8 cellular contexts compared by ENCODE assay signal in the genomic region with DNA sequence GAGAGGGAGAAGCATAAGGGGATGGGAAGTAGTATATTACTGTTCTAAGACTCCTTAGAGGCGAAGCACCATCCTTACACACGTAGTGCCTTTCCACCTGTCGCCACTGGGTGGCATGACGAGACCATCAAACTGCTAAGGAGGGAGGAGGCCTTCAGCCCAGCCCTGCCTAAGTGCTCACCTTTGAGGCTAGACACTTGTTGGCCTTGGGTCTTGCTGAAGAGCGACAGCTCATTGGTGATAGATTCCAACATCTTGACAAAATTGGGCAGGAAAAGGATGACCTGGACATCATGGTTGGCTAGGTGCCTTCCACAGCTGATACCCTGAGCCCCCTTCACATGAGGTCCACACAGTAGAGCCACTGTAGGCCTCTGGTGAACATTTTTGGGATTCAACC. TPM values are rescaled to one million over a fixed set of nuclear protein-coding genes. Genes with fewer than 3 reads are reported as not detected.
DNase-seq lines count a peak whose midpoint lies in the region; ATAC-seq, FAIRE-seq and TF ChIP-seq lines count a peak whose summit lies in the region.

No MANE protein-coding gene starts in this region.

- no peak overlapping the region for H3K27ac ChIP-seq in CD4-positive, alpha-beta T cell (ENCODE audit: low read depth, low read length)
- H3K27ac ChIP-seq in GM23338 (ENCODE audit: low read depth) = no peak overlapping the region
- H3K27ac ChIP-seq in endothelial cell of umbilical vein (ENCODE audit: insufficient read depth, low read depth, low read length) = no peak overlapping the region

- no peak overlapping the region for H3K4me3 ChIP-seq in GM23338
- H3K4me3 ChIP-seq in endothelial cell of umbilical vein (replicated peaks in 1 of 3; ENCODE audit: insufficient read depth in 1 of 3, low read depth in 1 of 3, low read length in 3 of 3) = no peak overlapping the region

- peaks cover 91% of the 10 kb centered on the region for H3K36me3 Mint-ChIP-seq in CD4-positive, alpha-beta T cell (ENCODE audit: low read depth)
- H3K36me3 Mint-ChIP-seq in GM23338 (ENCODE audit: low read depth) = peaks cover 27% of the 10 kb centered on the region
- H3K36me3 Mint-ChIP-seq in activated CD8-positive, alpha-beta memory T cell treated with anti-CD3 and anti-CD28 coated beads, Interleukin-2, amount 10 ng/mL, durations not matched to agents 7 days and 5 days = peaks cover 15% of the 10 kb centered on the region
- H3K36me3 Mint-ChIP-seq in naive thymus-derived CD8-positive, alpha-beta T cell = peaks cover 0 to 75% (median 2%) of the 10 kb centered on the region in 3 donors
- H3K36me3 Mint-ChIP-seq in stimulated activated memory B cell treated with anti-CD40 and anti-IgM and Interleukin-4, amounts not matched to agents 10 μg/mL and 1 μg/mL and 100 μg/mL, for 72 hours = peaks cover 60% of the 10 kb centered on the region

- H3K9me3 ChIP-seq in CD4-positive, alpha-beta T cell (ENCODE audit: control insufficient read depth, low read length) = no peaks in the 10 kb centered on the region
- H3K9me3 ChIP-seq in endothelial cell of umbilical vein (replicated peaks; ENCODE audit: control insufficient read depth, insufficient read depth, low read length) = no peaks in the 10 kb centered on the region

- dilution Hi-C loops in endothelial cell of umbilical vein (cut with MboI; ENCODE audit: extremely low pct_ligation_motif_present, low sequenced_read_pairs) = loop anchor here (25.0 kb wide), 1 partner anchor 127 kb away; no protein-coding TSS in a partner anchor

- no peak for TF ChIP-seq POLR2A in endothelial cell of umbilical vein (IDR thresholded peaks at IDR 0.05; ENCODE audit: low read depth, low read length)

- peaks cover 15% of the 10 kb centered on the region for H4K20me1 ChIP-seq in GM23338 (replicated peaks; ENCODE audit: insufficient read depth)
- no peaks in the 10 kb centered on the region for H4K20me1 ChIP-seq in endothelial cell of umbilical vein (replicated peaks; ENCODE audit: control insufficient read depth, extremely low read depth, insufficient read depth, low read length)

- H3K27me3 ChIP-seq in CD4-positive, alpha-beta T cell (ENCODE audit: control insufficient read depth, insufficient read depth, low read length) = no peaks in the 10 kb centered on the region
- H3K27me3 ChIP-seq in GM23338 (ENCODE audit: insufficient read depth) (no peaks in the 10 kb centered on the region), endothelial cell of umbilical vein (ENCODE audit: control insufficient read depth in 2 of 2, insufficient read depth in 2 of 2, low read length in 2 of 2) (no peaks in the 10 kb centered on the region)

- FAIRE-seq in endothelial cell of umbilical vein (lab: Jason Lieb, UNC) = peak; percentile 97

- H3K36me3 ChIP-seq in GM23338 (ENCODE audit: insufficient read depth) = peaks cover 7% of the 10 kb centered on the region; the same call in 1 of the 2 replicates
- peaks cover 8 to 38% of the 10 kb centered on the region in 2 experiments for H3K36me3 ChIP-seq in endothelial cell of umbilical vein (ENCODE audit: control insufficient read depth in 2 of 2, extremely low read depth in 1 of 2, insufficient read depth in 2 of 2, low read length in 2 of 2)

- no peak overlapping the region for H3K4me3 Mint-ChIP-seq in CD4-positive, alpha-beta T cell
- H3K4me3 Mint-ChIP-seq in GM23338 = no peak overlapping the region
- no peak overlapping the region for H3K4me3 Mint-ChIP-seq in activated CD8-positive, alpha-beta memory T cell treated with anti-CD3 and anti-CD28 coated beads, Interleukin-2, amount 10 ng/mL, durations not matched to agents 7 days and 5 days
- no peak overlapping the region for H3K4me3 Mint-ChIP-seq in naive thymus-derived CD8-positive, alpha-beta T cell
- no peak overlapping the region for H3K4me3 Mint-ChIP-seq in stimulated activated memory B cell treated with anti-CD40 and anti-IgM and Interleukin-4, amounts not matched to agents 10 μg/mL and 1 μg/mL and 100 μg/mL, for 72 hours

- no peaks in the 10 kb centered on the region for H3K9me2 ChIP-seq in GM23338 (ENCODE audit: insufficient read depth)

- CTCF ChIA-PET in CD4-positive, alpha-beta T cell (lab: Charles Lee) = interaction anchor here (0.5 to 9.5 kb wide), 14 partner anchors 10 to 569 kb away, joined by 3 to 92 read pairs (median 4); a partner anchor contains a TSS
- CTCF ChIA-PET in activated CD8-positive, alpha-beta memory T cell treated with anti-CD3 and anti-CD28 coated beads, Interleukin-2, amount 10 ng/mL, durations not matched to agents 7 days and 5 days (lab: Charles Lee) = interaction anchor here (0.6 to 14.5 kb wide), 48 partner anchors 8 to 588 kb away, joined by 3 to 401 read pairs (median 4); a partner anchor contains a TSS
- CTCF ChIA-PET in endothelial cell of umbilical vein (lab: Charles Lee) = interaction anchor here (0.7 to 18.1 kb wide), 25 partner anchors 10 to 322 kb away, joined by 3 to 696 read pairs (median 5); no protein-coding TSS in a partner anchor

- no peak overlapping the region for H2AFZ ChIP-seq in GM23338
- H2AFZ ChIP-seq in endothelial cell of umbilical vein (ENCODE audit: low read depth, low read length) = no peak overlapping the region

- intact Hi-C loops in CD4-positive, alpha-beta T cell (cut with DNase I, micrococcal nuclease) = loop anchor here (1.0 to 10.0 kb wide), 4 partner anchors 134 to 315 kb away; no protein-coding TSS in a partner anchor
- intact Hi-C loops in endothelial cell of umbilical vein (cut with micrococcal nuclease) = loop anchor here (1.0 kb wide), 3 partner anchors 16 to 315 kb away; no protein-coding TSS in a partner anchor

- H3F3A ChIP-seq in GM23338 (replicated peaks; ENCODE audit: low read depth) = 0 out of 2 replicates have a peak, but pooled peaks cover 7% of the 10 kb centered on the region

- H3K27ac Mint-ChIP-seq in CD4-positive, alpha-beta T cell = no peak overlapping the region
- H3K27ac Mint-ChIP-seq in GM23338 = no peak overlapping the region
- H3K27ac Mint-ChIP-seq in activated CD8-positive, alpha-beta memory T cell treated with anti-CD3 and anti-CD28 coated beads, Interleukin-2, amount 10 ng/mL, durations not matched to agents 7 days and 5 days = no peak overlapping the region
- peak overlapping the region in 3 of 10 donors; percentile 0 to 75 (median 55) for H3K27ac Mint-ChIP-seq in naive thymus-derived CD8-positive, alpha-beta T cell
- no peak overlapping the region for H3K27ac Mint-ChIP-seq in stimulated activated memory B cell treated with anti-CD40 and anti-IgM and Interleukin-4, amounts not matched to agents 10 μg/mL and 1 μg/mL and 100 μg/mL, for 72 hours

- no peak overlapping the region for H3K4me2 ChIP-seq in GM23338
- H3K4me2 ChIP-seq in endothelial cell of umbilical vein (ENCODE audit: insufficient read depth, low read length) = no peak overlapping the region

- TF ChIP-seq CTCF in CD4-positive, alpha-beta T cell (IDR thresholded peaks at IDR 0.05) = peak; percentile 85
- TF ChIP-seq CTCF in GM23338 (conservative IDR thresholded peaks at IDR 0.05; ENCODE audit: low read depth in 2 of 2) = peak; percentile 95 to 99
- TF ChIP-seq CTCF in endothelial cell of umbilical vein (IDR thresholded peaks at IDR 0.05; ENCODE audit: extremely low read depth in 1 of 2, insufficient read depth in 1 of 2, low read depth in 1 of 2, low read length in 2 of 2) = peak; percentile 82 to 89

- BruUV-seq in endothelial cell of umbilical vein (replicated peaks; lab: Mats Ljungman, UMichigan) = no TSS peak

- ATAC-seq in CD4-positive, alpha-beta T cell (ENCODE audit: poor library complexity) = peak; percentile 97
- peak; percentile 84 for ATAC-seq in GM23338
- ATAC-seq in activated CD8-positive, alpha-beta memory T cell treated with anti-CD3 and anti-CD28 coated beads, Interleukin-2, amount 10 ng/mL, durations not matched to agents 7 days and 5 days = peak; percentile 90
- ATAC-seq in naive thymus-derived CD8-positive, alpha-beta T cell = peak; percentile 84 to 92
- peak; percentile 69 for ATAC-seq in stimulated activated memory B cell treated with anti-CD40 and anti-IgM and Interleukin-4, amounts not matched to agents 10 μg/mL and 1 μg/mL and 100 μg/mL, for 72 hours
- no peak for ATAC-seq in HG03280 (IDR thresholded peaks at IDR 0.05; ENCODE audit: unreplicated experiment)

- H3K4me1 ChIP-seq in GM23338 (ENCODE audit: insufficient read depth) (no peaks in the 10 kb centered on the region), endothelial cell of umbilical vein (ENCODE audit: control insufficient read depth, extremely low read depth, insufficient read depth, low read length) (no peaks in the 10 kb centered on the region)

- no peaks in the 10 kb centered on the region for H3K9me1 ChIP-seq in endothelial cell of umbilical vein (replicated peaks; ENCODE audit: control insufficient read depth, extremely low read depth, insufficient read depth, low read length)

- no peak overlapping the region for H3K9ac ChIP-seq in endothelial cell of umbilical vein (replicated peaks; ENCODE audit: extremely low read depth, insufficient read depth, low read length)

- POLR2A ChIA-PET in CD4-positive, alpha-beta T cell (lab: Charles Lee) = interaction anchor here (0.6 to 1.4 kb wide), 6 partner anchors 13 to 266 kb away, joined by 3 to 11 read pairs (median 4); no protein-coding TSS in a partner anchor
- POLR2A ChIA-PET in endothelial cell of umbilical vein (lab: Charles Lee) = no interaction called here
- POLR2A ChIA-PET in naive thymus-derived CD8-positive, alpha-beta T cell (lab: Charles Lee) = interaction anchor here (0.5 to 6.1 kb wide), 3 partner anchors 9 to 134 kb away, joined by 3 to 39 read pairs (median 3); no protein-coding TSS in a partner anchor

- peak; percentile 63 to 77 (median 68) for DNase-seq in CD4-positive, alpha-beta T cell
- DNase-seq in GM23338 (ENCODE audit: low spot score) = peak; percentile 87
- DNase-seq in NOMO-1 treated with DMSO at 0.1 percent for 48 hours (lab: John Stamatoyannopoulos, UW; ENCODE audit: unreplicated experiment) = peak; percentile 50
- peak; percentile 84 for DNase-seq in activated CD8-positive, alpha-beta memory T cell treated with anti-CD3 and anti-CD28 coated beads, Interleukin-2, amount 10 ng/mL, durations not matched to agents 7 days and 5 days
- DNase-seq in endothelial cell of umbilical vein (ENCODE audit: low read depth, low spot score) = peak; percentile 76
- DNase-seq in naive thymus-derived CD8-positive, alpha-beta T cell = peak; percentile 50 to 85 (median 66)

- no peaks in the 10 kb centered on the region for H3K9me3 Mint-ChIP-seq in CD4-positive, alpha-beta T cell
- H3K9me3 Mint-ChIP-seq in GM23338 = no peaks in the 10 kb centered on the region
- no peaks in the 10 kb centered on the region for H3K9me3 Mint-ChIP-seq in activated CD8-positive, alpha-beta memory T cell treated with anti-CD3 and anti-CD28 coated beads, Interleukin-2, amount 10 ng/mL, durations not matched to agents 7 days and 5 days (ENCODE audit: low read depth)
- H3K9me3 Mint-ChIP-seq in naive thymus-derived CD8-positive, alpha-beta T cell = no peaks in the 10 kb centered on the region
- H3K9me3 Mint-ChIP-seq in stimulated activated memory B cell treated with anti-CD40 and anti-IgM and Interleukin-4, amounts not matched to agents 10 μg/mL and 1 μg/mL and 100 μg/mL, for 72 hours = no peaks in the 10 kb centered on the region

- no peaks in the 10 kb centered on the region for H3K27me3 Mint-ChIP-seq in CD4-positive, alpha-beta T cell
- peaks cover 5% of the 10 kb centered on the region for H3K27me3 Mint-ChIP-seq in GM23338 (ENCODE audit: insufficient read depth, low read depth, poor library complexity)
- H3K27me3 Mint-ChIP-seq in activated CD8-positive, alpha-beta memory T cell treated with anti-CD3 and anti-CD28 coated beads, Interleukin-2, amount 10 ng/mL, durations not matched to agents 7 days and 5 days = no peaks in the 10 kb centered on the region
- H3K27me3 Mint-ChIP-seq in naive thymus-derived CD8-positive, alpha-beta T cell = no peaks in the 10 kb centered on the region
- no peaks in the 10 kb centered on the region for H3K27me3 Mint-ChIP-seq in stimulated activated memory B cell treated with anti-CD40 and anti-IgM and Interleukin-4, amounts not matched to agents 10 μg/mL and 1 μg/mL and 100 μg/mL, for 72 hours

- no peaks in the 10 kb centered on the region for H3K4me1 Mint-ChIP-seq in CD4-positive, alpha-beta T cell (ENCODE audit: low read depth)
- no peaks in the 10 kb centered on the region for H3K4me1 Mint-ChIP-seq in GM23338
- H3K4me1 Mint-ChIP-seq in activated CD8-positive, alpha-beta memory T cell treated with anti-CD3 and anti-CD28 coated beads, Interleukin-2, amount 10 ng/mL, durations not matched to agents 7 days and 5 days = no peaks in the 10 kb centered on the region
- H3K4me1 Mint-ChIP-seq in naive thymus-derived CD8-positive, alpha-beta T cell = peaks cover 7 to 13% (median 9%) of the 10 kb centered on the region in 4 donors
- H3K4me1 Mint-ChIP-seq in stimulated activated memory B cell treated with anti-CD40 and anti-IgM and Interleukin-4, amounts not matched to agents 10 μg/mL and 1 μg/mL and 100 μg/mL, for 72 hours = peaks cover 19% of the 10 kb centered on the region

- H3K79me2 ChIP-seq in GM23338 (replicated peaks; ENCODE audit: insufficient read depth) (0 out of 2 replicates have a peak, but pooled peaks cover 5% of the 10 kb centered on the region), endothelial cell of umbilical vein (ENCODE audit: control insufficient read depth, insufficient read depth, low read length) (no peaks in the 10 kb centered on the region)

RNA-seq across cellular contexts. Expression of a gene that starts 19.6 kb away (rescaled TPM):
- total RNA-seq in CD4-positive, alpha-beta T cell = 100 to 1,000 TPM; 275 to 293 TPM
- 59.1 and 67.7 TPM in 2 replicates for total RNA-seq in GM23338 (2014; rRNA removed; shearing (Covaris generic))
- polyA plus RNA-seq in GM23338 (2016; fragmentation: Nextera tagmentation; extraction: Ambion mirVana) = 38.1 and 40.7 TPM in 2 replicates
- total RNA-seq in activated CD8-positive, alpha-beta memory T cell treated with anti-CD3 and anti-CD28 coated beads, Interleukin-2, amount 10 ng/mL, durations not matched to agents 7 days and 5 days = 100 to 1,000 TPM; 120 to 140 TPM
- total RNA-seq in endothelial cell of umbilical vein = 69.2 and 75.5 TPM in 2 replicates
- 97.9 and 121 TPM in 2 replicates for polyA plus RNA-seq in endothelial cell of umbilical vein
- 64.8 and 71.4 TPM in 2 replicates for polyA plus RNA-seq in endothelial cell of umbilical vein (2011; cell fraction: cytosol; rRNA removed)
- 248 and 285 TPM in 2 replicates for polyA plus RNA-seq in endothelial cell of umbilical vein (2011; cell fraction: nucleus; rRNA removed)
- 36.7 and 55.9 TPM in 2 replicates for polyA plus RNA-seq in endothelial cell of umbilical vein (2012)
- polyA minus RNA-seq in endothelial cell of umbilical vein = 112 and 115 TPM in 2 replicates
- 28.9 TPM for polyA minus RNA-seq in endothelial cell of umbilical vein (2011; cell fraction: cytosol; rRNA and poly(A)+ RNA removed)
- polyA minus RNA-seq in endothelial cell of umbilical vein (2011; cell fraction: nucleus; rRNA and poly(A)+ RNA removed) = 110 and 160 TPM in 2 replicates
- 100 to 1,000 TPM; 223 to 227 TPM for total RNA-seq in naive thymus-derived CD8-positive, alpha-beta T cell
- polyA plus RNA-seq in naive thymus-derived CD8-positive, alpha-beta T cell = 10 to 100 TPM; 49.0 to 92.8 (median 55.1) TPM
